In the genomic region with DNA sequence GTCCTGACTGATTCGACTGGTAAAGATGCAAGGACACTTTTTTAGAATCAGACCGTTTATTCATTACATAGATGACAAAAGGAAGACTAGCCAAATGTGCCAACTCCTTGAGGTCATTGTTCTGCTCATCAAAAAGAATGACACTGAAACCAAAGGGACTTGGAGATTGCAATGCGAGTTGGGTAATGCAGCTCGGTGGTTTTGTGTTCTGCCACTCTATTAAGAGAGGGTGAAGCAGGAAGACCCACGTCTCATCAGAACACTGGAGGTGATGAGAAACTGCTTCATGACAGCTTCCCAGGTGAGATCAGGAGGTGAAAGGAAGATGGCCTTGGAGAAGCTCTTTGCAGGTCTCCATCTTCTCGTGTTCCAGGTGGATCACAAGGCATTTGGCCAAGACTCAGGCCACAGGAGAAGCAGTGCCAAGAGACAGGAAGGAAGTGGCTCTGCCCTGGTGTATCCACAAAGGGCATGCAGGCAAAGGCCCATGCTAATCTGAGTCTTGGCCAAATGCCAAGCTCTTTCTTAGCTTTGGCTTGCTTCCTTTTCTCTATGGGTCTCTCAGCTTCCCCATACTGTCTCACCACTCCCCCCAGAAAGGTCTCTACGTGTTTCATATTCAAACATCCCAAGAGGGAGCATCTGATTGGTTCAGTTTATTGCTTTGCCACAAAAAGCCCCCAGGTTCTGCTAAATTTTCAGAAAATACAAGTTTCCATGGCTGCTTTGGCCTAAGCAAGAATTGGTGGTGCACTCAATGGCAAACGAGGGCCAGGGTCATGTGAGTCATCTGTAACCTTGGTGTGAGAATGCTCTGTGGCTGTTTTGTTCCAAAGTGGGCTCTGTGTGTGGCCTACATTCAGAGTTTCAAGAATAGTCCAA, we compare ENCODE assay signal across 9 cellular contexts. TPM values are rescaled to one million over a fixed set of nuclear protein-coding genes. Genes with fewer than 3 reads are reported as not detected.
DNase-seq lines count a peak whose midpoint lies in the region; ATAC-seq and TF ChIP-seq lines count a peak whose summit lies in the region.
"Had no signal": no experiment of that assay in that cellular context is flagged by ENCODE, and none has a peak within 500 bp of the region (broad histone marks: within the 10 kb centered on the region; RNA-seq: fewer than 3 reads in every experiment).

No MANE protein-coding gene starts in this region.

- H3K27ac ChIP-seq in CD4-positive, alpha-beta memory T cell (ENCODE audit: low read depth, low read length): peak overlapping the region; percentile 33
- H3K27ac ChIP-seq in naive thymus-derived CD4-positive, alpha-beta T cell (ENCODE audit: low read depth, low read length): peak overlapping the region; percentile 63

- no peaks in the 10 kb centered on the region for H3K9me3 ChIP-seq in CD4-positive, alpha-beta memory T cell (ENCODE audit: control insufficient read depth in 1 of 2, low read length in 2 of 2)
- no peaks in the 10 kb centered on the region for H3K9me3 ChIP-seq in naive thymus-derived CD4-positive, alpha-beta T cell (ENCODE audit: control insufficient read depth in 2 of 3, low read length in 3 of 3)
- H3K9me3 ChIP-seq: pancreas had no signal

- CTCF ChIA-PET in CD4-positive, alpha-beta memory T cell (lab: Charles Lee; ENCODE audit: partially characterized antibody): interaction anchor here (1.3 to 3.9 kb wide), 5 partner anchors 9 to 297 kb away, joined by 3 to 16 read pairs (median 4); no protein-coding TSS in a partner anchor
- CTCF ChIA-PET in naive thymus-derived CD4-positive, alpha-beta T cell (lab: Charles Lee): no interaction called here
- CTCF ChIA-PET in GM10248 (lab: Yijun Ruan, JAX): interaction anchor here (1.0 to 4.9 kb wide), 4 partner anchors 10 to 42 kb away, joined by 3 to 48 read pairs (median 6); no protein-coding TSS in a partner anchor

- no peaks in the 10 kb centered on the region for H3K27me3 Mint-ChIP-seq in CD4-positive, alpha-beta memory T cell
- H3K27me3 Mint-ChIP-seq in naive thymus-derived CD4-positive, alpha-beta T cell: no peaks in the 10 kb centered on the region

- peaks cover 53% of the 10 kb centered on the region for H3K4me1 ChIP-seq in CD4-positive, alpha-beta memory T cell (ENCODE audit: insufficient read depth, low read length)
- H3K4me1 ChIP-seq in naive thymus-derived CD4-positive, alpha-beta T cell (ENCODE audit: control insufficient read depth in 2 of 2, insufficient read depth in 2 of 2, low read length in 2 of 2): peaks cover 37 to 40% of the 10 kb centered on the region in 2 donors

- H3K4me1 Mint-ChIP-seq in CD4-positive, alpha-beta memory T cell: peaks cover 22 to 71% (median 48%) of the 10 kb centered on the region in 4 donors
- H3K4me1 Mint-ChIP-seq in naive thymus-derived CD4-positive, alpha-beta T cell: peaks cover 25 to 83% (median 55%) of the 10 kb centered on the region in 7 donors

- peak overlapping the region; percentile 37 to 79 (median 70) for H3K4me3 Mint-ChIP-seq in CD4-positive, alpha-beta memory T cell
- H3K4me3 Mint-ChIP-seq in naive thymus-derived CD4-positive, alpha-beta T cell: peak overlapping the region; percentile 36 to 90 (median 71)

- H3K36me3 ChIP-seq in CD4-positive, alpha-beta memory T cell (ENCODE audit: insufficient read depth, low read length): no peaks in the 10 kb centered on the region
- H3K36me3 ChIP-seq in naive thymus-derived CD4-positive, alpha-beta T cell (ENCODE audit: control insufficient read depth in 2 of 3, insufficient read depth in 3 of 3, low read length in 3 of 3): no peaks in the 10 kb centered on the region
- H3K36me3 ChIP-seq: pancreas had no signal

- TF ChIP-seq CTCF in GM10248 (IDR thresholded peaks at IDR 0.05; ENCODE audit: control extremely low read depth, extremely low read depth, low read depth, missing control alignments): no peak

- no peaks in the 10 kb centered on the region for H3K36me3 Mint-ChIP-seq in CD4-positive, alpha-beta memory T cell
- H3K36me3 Mint-ChIP-seq in naive thymus-derived CD4-positive, alpha-beta T cell: peaks cover 0 to 9% (median 0%) of the 10 kb centered on the region in 5 donors

- peak overlapping the region; percentile 88 to 95 (median 93) for H3K27ac Mint-ChIP-seq in CD4-positive, alpha-beta memory T cell
- H3K27ac Mint-ChIP-seq in naive thymus-derived CD4-positive, alpha-beta T cell: peak overlapping the region; percentile 75 to 98 (median 93)

- H3K27me3 ChIP-seq in CD4-positive, alpha-beta memory T cell (ENCODE audit: insufficient read depth, low read length): no peaks in the 10 kb centered on the region
- no peaks in the 10 kb centered on the region for H3K27me3 ChIP-seq in naive thymus-derived CD4-positive, alpha-beta T cell (ENCODE audit: control insufficient read depth in 2 of 2, insufficient read depth in 2 of 2, low read length in 2 of 2)
- H3K27me3 ChIP-seq: pancreas had no signal

- no peak overlapping the region for H3K4me3 ChIP-seq in CD4-positive, alpha-beta memory T cell (ENCODE audit: low read length in 2 of 2)
- no peak overlapping the region for H3K4me3 ChIP-seq in Jurkat, Clone E6-1 (ENCODE audit: low read length)
- peak overlapping the region; percentile 9 for H3K4me3 ChIP-seq in naive thymus-derived CD4-positive, alpha-beta T cell (ENCODE audit: low read length)
- H3K4me3 ChIP-seq: pancreas had no signal

- POLR2A ChIA-PET in CD4-positive, alpha-beta memory T cell (lab: Charles Lee; ENCODE audit: partially characterized antibody): interaction anchor here (0.6 to 5.3 kb wide), 5 partner anchors 9 to 370 kb away, joined by 3 to 42 read pairs (median 6); partner anchors contain the start of genes BACH1 and USP16
- POLR2A ChIA-PET in naive thymus-derived CD4-positive, alpha-beta T cell (lab: Charles Lee): interaction anchor here (0.8 to 9.4 kb wide), 6 partner anchors 19 to 221 kb away, joined by 3 to 54 read pairs (median 5); partner anchors contain the start of genes BACH1 and USP16
- POLR2A ChIA-PET in GM10248 (lab: Yijun Ruan, JAX): interaction anchor here (3.1 kb wide), 1 partner anchor 221 kb away, joined by 10 read pairs; no protein-coding TSS in a partner anchor

- ATAC-seq in GM19397 (IDR thresholded peaks at IDR 0.05; ENCODE audit: unreplicated experiment): peak; percentile 40
- peak; percentile 58 for ATAC-seq in naive thymus-derived CD4-positive, alpha-beta T cell

- no peaks in the 10 kb centered on the region for H3K9me3 Mint-ChIP-seq in CD4-positive, alpha-beta memory T cell
- H3K9me3 Mint-ChIP-seq in naive thymus-derived CD4-positive, alpha-beta T cell: peaks cover 0 to 11% (median 0%) of the 10 kb centered on the region in 11 donors

- peak; percentile 37 to 44 (median 40) for DNase-seq in CD4-positive, alpha-beta memory T cell
- DNase-seq in Jurkat, Clone E6-1 (ENCODE audit: low read depth, low spot score): peak; percentile 81
- peak; percentile 27 for DNase-seq in activated CD8-positive, alpha-beta memory T cell treated with anti-CD3 and anti-CD28 coated beads, Interleukin-2, amount 50 U/mL, for 4 hours
- peak in 7 of 9 donors; percentile 24 to 46 (median 33) for DNase-seq in naive thymus-derived CD4-positive, alpha-beta T cell
- no peak for DNase-seq in NCI-H524 treated with DMSO at 0.1 percent for 48 hours (lab: John Stamatoyannopoulos, UW)
- no peak for DNase-seq in midbrain (lab: John Stamatoyannopoulos, UW)
- DNase-seq in GM10248 (ENCODE audit: extremely low spot score): no peak

- intact Hi-C loops in CD4-positive, alpha-beta memory T cell (cut with micrococcal nuclease): loop anchor here (5.0 kb wide), 1 partner anchor 368 kb away; no protein-coding TSS in a partner anchor
- intact Hi-C loops in naive thymus-derived CD4-positive, alpha-beta T cell (cut with micrococcal nuclease): no loop called here

RNA-seq across cellular contexts. Expression of gene CCT8, which starts 5.7 kb away (rescaled TPM):
- total RNA-seq in CD4-positive, alpha-beta memory T cell: 100 to 1,000 TPM; 109 to 114 TPM
- polyA plus RNA-seq in CD4-positive, alpha-beta memory T cell: 100 to 1,000 TPM; 130 to 173 TPM
- 457 TPM for polyA plus RNA-seq in Jurkat, Clone E6-1 (2012; ENCODE audit: insufficient read depth, insufficient read length)
- total RNA-seq in naive thymus-derived CD4-positive, alpha-beta T cell: 100 to 1,000 TPM in 4 of 5 experiments, 10 to 100 TPM in 1; 87.6 to 223 (median 126) TPM
- polyA plus RNA-seq in naive thymus-derived CD4-positive, alpha-beta T cell: 100 to 1,000 TPM; 121 to 185 TPM

RNA-seq across cellular contexts. Expression of gene MAP3K7CL, which starts 51.3 kb away (rescaled TPM):
- 10 to 100 TPM; 10.1 to 10.3 TPM for total RNA-seq in CD4-positive, alpha-beta memory T cell
- polyA plus RNA-seq in CD4-positive, alpha-beta memory T cell: 1 to 10 TPM; 2.8 to 4.7 TPM
- polyA plus RNA-seq in Jurkat, Clone E6-1 (2012; ENCODE audit: insufficient read depth, insufficient read length): not detected
- total RNA-seq in naive thymus-derived CD4-positive, alpha-beta T cell: 10 to 100 TPM in 2 of 5 experiments, 1 to 10 TPM in 3; 2.7 to 11.6 (median 7.1) TPM
- polyA plus RNA-seq in naive thymus-derived CD4-positive, alpha-beta T cell: 1 to 10 TPM; 5.9 to 6.8 TPM

RNA-seq across cellular contexts. Expression of gene USP16, which starts 54.7 kb away (rescaled TPM):
- 10 to 100 TPM; 53.5 to 57.2 TPM for total RNA-seq in CD4-positive, alpha-beta memory T cell
- polyA plus RNA-seq in CD4-positive, alpha-beta memory T cell: 10 to 100 TPM; 19.6 to 39.8 TPM
- 14.9 TPM for polyA plus RNA-seq in Jurkat, Clone E6-1 (2012; ENCODE audit: insufficient read depth, insufficient read length)
- total RNA-seq in naive thymus-derived CD4-positive, alpha-beta T cell: 10 to 100 TPM; 40.9 to 84.3 (median 62.7) TPM
- polyA plus RNA-seq in naive thymus-derived CD4-positive, alpha-beta T cell: 10 to 100 TPM; 17.9 to 19.1 TPM

RNA-seq across cellular contexts. Expression of gene RWDD2B, which starts 60.0 kb away (rescaled TPM):
- 1 to 10 TPM; 5.6 to 6.2 TPM for total RNA-seq in CD4-positive, alpha-beta memory T cell
- 1 to 10 TPM; 8.8 to 9.8 TPM for polyA plus RNA-seq in CD4-positive, alpha-beta memory T cell
- polyA plus RNA-seq in Jurkat, Clone E6-1 (2012; ENCODE audit: insufficient read depth, insufficient read length): 22.1 TPM
- 1 to 10 TPM; 3.6 to 8.1 (median 4.3) TPM for total RNA-seq in naive thymus-derived CD4-positive, alpha-beta T cell
- 10 to 100 TPM in 1 of 2 donors, 1 to 10 TPM in 1; 9.4 to 14.1 TPM for polyA plus RNA-seq in naive thymus-derived CD4-positive, alpha-beta T cell

Comparison
In these comparisons a context has a peak if more than half of its experiments do, and no peak if none do; other contexts are left out.
1. DNase-seq: peak in CD4-positive, alpha-beta memory T cell (5 of 5), Jurkat, Clone E6-1 (single experiment), activated CD8-positive, alpha-beta memory T cell treated with anti-CD3 and anti-CD28 coated beads, Interleukin-2, amount 50 U/mL, for 4 hours (single experiment) and naive thymus-derived CD4-positive, alpha-beta T cell (7 of 9); none in NCI-H524 treated with DMSO at 0.1 percent for 48 hours (single experiment), midbrain (single experiment) and GM10248 (single experiment).